17 cellular contexts compared by ENCODE assay signal in the genomic region with DNA sequence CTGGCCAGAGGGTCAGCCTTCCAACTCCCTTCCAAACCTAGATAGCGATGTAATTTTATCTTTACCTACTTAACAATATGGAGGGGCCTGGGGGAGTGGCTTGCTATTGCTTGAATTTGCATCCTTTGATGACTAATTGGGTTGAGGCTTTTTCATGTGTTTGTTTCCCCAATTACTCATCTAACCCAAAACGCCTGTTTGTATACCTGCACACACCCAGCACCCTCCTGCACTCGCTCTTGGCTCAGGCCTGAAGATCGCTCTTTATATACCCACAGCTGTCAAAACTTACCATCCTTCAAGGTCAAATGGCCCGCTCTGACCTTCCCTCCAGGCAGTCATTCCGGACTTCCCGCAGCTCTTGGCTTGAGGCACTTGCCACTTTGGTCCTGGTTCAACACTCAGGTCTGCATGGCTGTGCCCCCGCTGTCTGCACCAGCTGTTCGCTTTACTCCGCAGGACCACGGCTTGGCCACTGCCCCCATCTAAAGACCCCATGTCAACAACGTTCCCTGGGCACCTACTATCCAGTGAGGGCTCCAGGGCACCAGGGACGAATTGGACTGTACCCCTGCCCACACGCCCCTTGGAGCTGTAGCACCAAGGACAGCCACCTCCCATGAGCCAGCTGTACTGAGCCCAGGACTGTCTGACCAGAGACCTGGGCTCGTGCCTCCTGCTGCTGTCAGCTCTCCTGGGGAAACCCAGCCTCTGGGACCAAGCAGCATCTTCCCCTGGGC.
"Had no signal": no experiment of that assay in that cellular context is flagged by ENCODE, and none has a peak within 500 bp of the region (broad histone marks: within the 10 kb centered on the region; RNA-seq: fewer than 3 reads in every experiment).

No MANE protein-coding gene starts in this region.

- H3K36me3 Mint-ChIP-seq: activated naive CD8-positive, alpha-beta T cell treated with anti-CD3 and anti-CD28 coated beads for 36 hours had no signal

- ATAC-seq: activated T-cell treated with anti-CD3 and anti-CD28 coated beads, Interleukin-2, amount 50 U/mL, for 72 hours; body of pancreas; pancreas; sciatic nerve; T-helper 17 cell had no signal

- H3K4me1 Mint-ChIP-seq: activated naive CD8-positive, alpha-beta T cell treated with anti-CD3 and anti-CD28 coated beads for 36 hours had no signal

- H3K27ac Mint-ChIP-seq: activated naive CD8-positive, alpha-beta T cell treated with anti-CD3 and anti-CD28 coated beads for 36 hours; activated T-cell treated with anti-CD3 and anti-CD28 coated beads, Interleukin-2, amount 50 U/mL, for 72 hours; T-helper 17 cell had no signal

- H3K27ac ChIP-seq: body of pancreas, pancreas, stomach, thoracic aorta had no signal

- H3K4me1 ChIP-seq: body of pancreas, pancreas, stomach had no signal

- H3K27me3 ChIP-seq: body of pancreas, pancreas had no signal

- H3K4me3 Mint-ChIP-seq: activated naive CD8-positive, alpha-beta T cell treated with anti-CD3 and anti-CD28 coated beads for 36 hours; activated T-cell treated with anti-CD3 and anti-CD28 coated beads, Interleukin-2, amount 50 U/mL, for 72 hours; neural crest cell; T-helper 17 cell had no signal

- H3K4me3 ChIP-seq: body of pancreas, pancreas, stomach, thoracic aorta had no signal

- DNase-seq: activated CD4-positive, alpha-beta T cell treated with anti-CD3 and anti-CD28 coated beads for 4 hours; activated CD8-positive, alpha-beta memory T cell treated with anti-CD3 and anti-CD28 coated beads, Interleukin-2, amount 50 U/mL, for 48 hours; activated naive CD8-positive, alpha-beta T cell treated with anti-CD3 and anti-CD28 coated beads for 36 hours; activated T-cell treated with anti-CD3 and anti-CD28 coated beads, Interleukin-2, amount 50 U/mL, for 72 hours; amygdala; body of pancreas; central memory CD4-positive, alpha-beta T cell; effector CD8-positive, alpha-beta T cell; foreskin melanocyte; kidney glomerular epithelial cell; pancreas; stimulated activated CD4-positive, alpha-beta T cell treated with anti-CD3 and anti-CD28 coated beads, Interleukin-1b, Interleukin-23, amount 100 ng/mL, for 48 hours; stomach; T-helper 17 cell had no signal

- H3K9me3 Mint-ChIP-seq: activated naive CD8-positive, alpha-beta T cell treated with anti-CD3 and anti-CD28 coated beads for 36 hours; activated T-cell treated with anti-CD3 and anti-CD28 coated beads, Interleukin-2, amount 50 U/mL, for 72 hours; neural crest cell had no signal

- H3K36me3 ChIP-seq: pancreas, stomach, thoracic aorta had no signal

- H3K9me3 ChIP-seq: body of pancreas, pancreas, stomach, thoracic aorta had no signal
